ENCODE assay signal across 9 cellular contexts in genomic region chr5:116135344-116135743, GRCh38. TPM values are rescaled to one million over a fixed set of nuclear protein-coding genes. Genes with fewer than 3 reads are reported as not detected.
DNase-seq lines count a peak whose midpoint lies in the region; ATAC-seq and TF ChIP-seq lines count a peak whose summit lies in the region.
"Had no signal": no experiment of that assay in that cellular context is flagged by ENCODE, and none has a peak within 500 bp of the region (broad histone marks: within the 10 kb centered on the region; RNA-seq: fewer than 3 reads in every experiment).

No MANE protein-coding gene starts in this region.

- WGBS in suprapubic skin, result 88% methylated on average over 5 of the region's 5 CpGs

- POLR2A ChIA-PET in activated naive CD8-positive, alpha-beta T cell treated with anti-CD3 and anti-CD28 coated beads, Interleukin-2, amount 10 ng/mL, durations not matched to agents 7 days and 5 days (lab: Charles Lee), result interaction anchor here (1.4 kb wide), 1 partner anchor 50 kb away, joined by 3 read pairs; no protein-coding TSS in a partner anchor

- H3K27me3 ChIP-seq in suprapubic skin, result no peaks in the 10 kb centered on the region

- H3K27ac ChIP-seq in suprapubic skin, result no peak overlapping the region

- no peak overlapping the region for H3K4me3 ChIP-seq in suprapubic skin

- TF ChIP-seq CTCF in suprapubic skin (IDR thresholded peaks at IDR 0.05), result no peak
- no peak for TF ChIP-seq CTCF in osteocyte (IDR thresholded peaks at IDR 0.05)

- peak overlapping the region; percentile 74 for H3K27ac Mint-ChIP-seq in activated naive CD8-positive, alpha-beta T cell treated with anti-CD3 and anti-CD28 coated beads, Interleukin-2, amount 10 ng/mL, durations not matched to agents 7 days and 5 days
- no peak overlapping the region for H3K27ac Mint-ChIP-seq in osteocyte (ENCODE audit: unreplicated experiment)

- peaks cover 17% of the 10 kb centered on the region for H3K4me1 Mint-ChIP-seq in activated naive CD8-positive, alpha-beta T cell treated with anti-CD3 and anti-CD28 coated beads, Interleukin-2, amount 10 ng/mL, durations not matched to agents 7 days and 5 days
- H3K4me1 Mint-ChIP-seq in osteocyte (ENCODE audit: unreplicated experiment), result peaks cover 4% of the 10 kb centered on the region

- TF ChIP-seq POLR2A in suprapubic skin (IDR thresholded peaks at IDR 0.05), result no peak

- H3K9me3 Mint-ChIP-seq in activated naive CD8-positive, alpha-beta T cell treated with anti-CD3 and anti-CD28 coated beads, Interleukin-2, amount 10 ng/mL, durations not matched to agents 7 days and 5 days, result no peaks in the 10 kb centered on the region
- no peaks in the 10 kb centered on the region for H3K9me3 Mint-ChIP-seq in osteocyte (ENCODE audit: unreplicated experiment)

- H3K36me3 Mint-ChIP-seq in activated naive CD8-positive, alpha-beta T cell treated with anti-CD3 and anti-CD28 coated beads, Interleukin-2, amount 10 ng/mL, durations not matched to agents 7 days and 5 days, result peaks cover 2% of the 10 kb centered on the region
- H3K36me3 Mint-ChIP-seq in osteocyte (ENCODE audit: unreplicated experiment), result no peaks in the 10 kb centered on the region

- H3K27me3 Mint-ChIP-seq in activated naive CD8-positive, alpha-beta T cell treated with anti-CD3 and anti-CD28 coated beads, Interleukin-2, amount 10 ng/mL, durations not matched to agents 7 days and 5 days, result no peaks in the 10 kb centered on the region
- H3K27me3 Mint-ChIP-seq in osteocyte (ENCODE audit: unreplicated experiment), result no peaks in the 10 kb centered on the region

- no peak for TF ChIP-seq EP300 in suprapubic skin (IDR thresholded peaks at IDR 0.05)

- no peak for DNase-seq in activated naive CD8-positive, alpha-beta T cell treated with anti-CD3 and anti-CD28 coated beads, Interleukin-2, amount 10 ng/mL, durations not matched to agents 7 days and 5 days
- no peak for DNase-seq in NCI-H128 (lab: John Stamatoyannopoulos, UW; ENCODE audit: unreplicated experiment)
- no peak for DNase-seq in cerebellar cortex (ENCODE audit: low spot score)
- DNase-seq in suprapubic skin (ENCODE audit: low spot score in 2 of 2), result no peak
- DNase-seq in osteocyte (ENCODE audit: extremely low spot score, unreplicated experiment), result no peak

- no peaks in the 10 kb centered on the region for H3K9me3 ChIP-seq in suprapubic skin

- peak overlapping the region; percentile 33 for H3K4me3 Mint-ChIP-seq in activated naive CD8-positive, alpha-beta T cell treated with anti-CD3 and anti-CD28 coated beads, Interleukin-2, amount 10 ng/mL, durations not matched to agents 7 days and 5 days
- no peak overlapping the region for H3K4me3 Mint-ChIP-seq in osteocyte (ENCODE audit: unreplicated experiment)

- no peaks in the 10 kb centered on the region for H3K36me3 ChIP-seq in suprapubic skin

- ATAC-seq in GM18508 (IDR thresholded peaks at IDR 0.05; ENCODE audit: insufficient read depth, unreplicated experiment) (peak; percentile 99), GM21423 (IDR thresholded peaks at IDR 0.05; ENCODE audit: unreplicated experiment) (peak; percentile 99), HG03439 (IDR thresholded peaks at IDR 0.05; ENCODE audit: unreplicated experiment) (peak; percentile 98)
- ATAC-seq in activated naive CD8-positive, alpha-beta T cell treated with anti-CD3 and anti-CD28 coated beads, Interleukin-2, amount 10 ng/mL, durations not matched to agents 7 days and 5 days (ENCODE audit: low read depth), result peak; percentile 92
- ATAC-seq: Panc1 had no signal

- H3K4me1 ChIP-seq in suprapubic skin, result no peaks in the 10 kb centered on the region

RNA-seq across cellular contexts. Expression of gene COMMD10, which starts 50.5 kb away (rescaled TPM):
- total RNA-seq in activated naive CD8-positive, alpha-beta T cell treated with anti-CD3 and anti-CD28 coated beads, Interleukin-2, amount 10 ng/mL, durations not matched to agents 7 days and 5 days, result 10 to 100 TPM; 22.0 to 22.1 TPM
- total RNA-seq in suprapubic skin (10 to 100 TPM; 18.4 to 50.6 (median 22.7) TPM), osteocyte (21.2 and 26.3 TPM in 2 replicates)
